In genomic region chr22:36330655-36331305, GRCh38 we compare ENCODE assay signal across 8 cellular contexts. TPM values are rescaled to one million over a fixed set of nuclear protein-coding genes. Genes with fewer than 3 reads are reported as not detected.
DNase-seq lines count a peak whose midpoint lies in the region; ATAC-seq and TF ChIP-seq lines count a peak whose summit lies in the region.

No MANE protein-coding gene starts in this region.

- H3K9me3 ChIP-seq in left ventricle myocardium inferior (replicated peaks) = no peaks in the 10 kb centered on the region
- H3K9me3 ChIP-seq in spleen = no peaks in the 10 kb centered on the region

- peaks cover 93% of the 10 kb centered on the region for H3K36me3 Mint-ChIP-seq in T-helper 2 cell treated with Interferon-gamma antibody and Interleukin-4, amounts not matched to agents 5 μg/mL and 100 μg/mL, for 36 hours (ENCODE audit: low read depth)
- peaks cover 98% of the 10 kb centered on the region for H3K36me3 Mint-ChIP-seq in activated CD8-positive, alpha-beta T cell treated with anti-CD3 and anti-CD28 coated beads, Interleukin-2, amount 10 ng/mL, durations not matched to agents 7 days and 5 days (ENCODE audit: low read depth)

- CTCF ChIA-PET in activated CD8-positive, alpha-beta T cell treated with anti-CD3 and anti-CD28 coated beads, Interleukin-2, amount 10 ng/mL, durations not matched to agents 7 days and 5 days (lab: Charles Lee) = interaction anchor here (1.0 to 5.5 kb wide), 14 partner anchors 21 to 156 kb away, joined by 3 to 50 read pairs (median 8); partner anchors contain the start of gene MYH9

- peak overlapping the region; percentile 100 for H3K27ac Mint-ChIP-seq in T-helper 2 cell treated with Interferon-gamma antibody and Interleukin-4, amounts not matched to agents 5 μg/mL and 100 μg/mL, for 36 hours
- H3K27ac Mint-ChIP-seq in activated CD8-positive, alpha-beta T cell treated with anti-CD3 and anti-CD28 coated beads, Interleukin-2, amount 10 ng/mL, durations not matched to agents 7 days and 5 days = peak overlapping the region; percentile 99

- H3K4me3 ChIP-seq in left ventricle myocardium inferior = peak overlapping the region; percentile 36
- peak overlapping the region in 4 of 8 donors; percentile 4 to 59 (median 12) for H3K4me3 ChIP-seq in spleen

- TF ChIP-seq POLR2A in spleen (IDR thresholded peaks at IDR 0.05) = no peak

- no peaks in the 10 kb centered on the region for H3K9me3 Mint-ChIP-seq in T-helper 2 cell treated with Interferon-gamma antibody and Interleukin-4, amounts not matched to agents 5 μg/mL and 100 μg/mL, for 36 hours
- no peaks in the 10 kb centered on the region for H3K9me3 Mint-ChIP-seq in activated CD8-positive, alpha-beta T cell treated with anti-CD3 and anti-CD28 coated beads, Interleukin-2, amount 10 ng/mL, durations not matched to agents 7 days and 5 days (ENCODE audit: insufficient read depth)

- POLR2A ChIA-PET in activated CD8-positive, alpha-beta T cell treated with anti-CD3 and anti-CD28 coated beads, Interleukin-2, amount 10 ng/mL, durations not matched to agents 7 days and 5 days (lab: Charles Lee) = interaction anchor here (0.7 to 5.0 kb wide), 13 partner anchors 11 to 199 kb away, joined by 3 to 60 read pairs (median 4); partner anchors contain the start of gene EIF3D

- peak overlapping the region; percentile 97 for H3K4me3 Mint-ChIP-seq in T-helper 2 cell treated with Interferon-gamma antibody and Interleukin-4, amounts not matched to agents 5 μg/mL and 100 μg/mL, for 36 hours
- H3K4me3 Mint-ChIP-seq in activated CD8-positive, alpha-beta T cell treated with anti-CD3 and anti-CD28 coated beads, Interleukin-2, amount 10 ng/mL, durations not matched to agents 7 days and 5 days = peak overlapping the region; percentile 85

- WGBS in spleen, 5 donors = 12 to 18% (median 14%) methylated on average over 16 to 20 of the region's 20 CpGs

- H3K27me3 ChIP-seq in left ventricle myocardium inferior (ENCODE audit: low read depth) (no peaks in the 10 kb centered on the region), spleen (replicated peaks in 1 of 7) (no peaks in the 10 kb centered on the region)

- ATAC-seq in activated CD8-positive, alpha-beta T cell treated with anti-CD3 and anti-CD28 coated beads, Interleukin-2, amount 10 ng/mL, durations not matched to agents 7 days and 5 days = no peak
- no peak for ATAC-seq in HG02798 (IDR thresholded peaks at IDR 0.05; ENCODE audit: poor library complexity, unreplicated experiment)

- peaks cover 85% of the 10 kb centered on the region for H3K4me1 Mint-ChIP-seq in T-helper 2 cell treated with Interferon-gamma antibody and Interleukin-4, amounts not matched to agents 5 μg/mL and 100 μg/mL, for 36 hours (ENCODE audit: low read depth)
- peaks cover 97% of the 10 kb centered on the region for H3K4me1 Mint-ChIP-seq in activated CD8-positive, alpha-beta T cell treated with anti-CD3 and anti-CD28 coated beads, Interleukin-2, amount 10 ng/mL, durations not matched to agents 7 days and 5 days (ENCODE audit: low read depth)

- H3K4me1 ChIP-seq in left ventricle myocardium inferior (peaks cover 100% of the 10 kb centered on the region), spleen (peaks cover 91 to 100% (median 100%) of the 10 kb centered on the region in 6 donors)

- H3K27me3 Mint-ChIP-seq in T-helper 2 cell treated with Interferon-gamma antibody and Interleukin-4, amounts not matched to agents 5 μg/mL and 100 μg/mL, for 36 hours (ENCODE audit: low read depth) = no peaks in the 10 kb centered on the region
- no peaks in the 10 kb centered on the region for H3K27me3 Mint-ChIP-seq in activated CD8-positive, alpha-beta T cell treated with anti-CD3 and anti-CD28 coated beads, Interleukin-2, amount 10 ng/mL, durations not matched to agents 7 days and 5 days (ENCODE audit: low read depth)

- H3K27ac ChIP-seq in left ventricle myocardium inferior (replicated peaks) = peak overlapping the region; percentile 100
- H3K27ac ChIP-seq in spleen = peak overlapping the region; percentile 89 to 97 (median 94)

- peaks cover 30% of the 10 kb centered on the region for H3K36me3 ChIP-seq in left ventricle myocardium inferior
- H3K36me3 ChIP-seq in spleen = peaks cover 0 to 89% (median 54%) of the 10 kb centered on the region in 6 donors

- TF ChIP-seq CTCF in left ventricle myocardium inferior (IDR thresholded peaks at IDR 0.05; ENCODE audit: borderline replicate concordance) = no peak
- TF ChIP-seq CTCF in spleen (IDR thresholded peaks at IDR 0.05 in 8 of 11, conservative IDR thresholded peaks at IDR 0.05 in 3 of 11) = no peak

- no peak for DNase-seq in T-helper 2 cell treated with Interferon-gamma antibody and Interleukin-4, amounts not matched to agents 5 μg/mL and 100 μg/mL, for 36 hours (ENCODE audit: low spot score)
- no peak for DNase-seq in T-helper 2 cell
- DNase-seq in activated CD8-positive, alpha-beta T cell treated with anti-CD3 and anti-CD28 coated beads, Interleukin-2, amount 10 ng/mL, durations not matched to agents 7 days and 5 days = no peak
- DNase-seq in left ventricle myocardium inferior = peak; percentile 69
- peak; percentile 84 for DNase-seq in spleen
- no peak for DNase-seq in OCI-M1 (lab: John Stamatoyannopoulos, UW)
- DNase-seq in NCI-H774 (lab: John Stamatoyannopoulos, UW) = no peak

- intact Hi-C loops in left ventricle myocardium inferior (cut with micrococcal nuclease) = loop anchor here (10.0 kb wide), 1 partner anchor 54 kb away; the partner anchor contains the start of gene MYH9
- intact Hi-C loops in spleen (cut with DNase I; ENCODE audit: low total_unique reads) = loop anchor here (10.0 kb wide), 1 partner anchor 54 kb away; the partner anchor contains the start of gene MYH9

RNA-seq across cellular contexts. Expression of gene MYH9, which starts 57.0 kb away (rescaled TPM):
- 100 to 1,000 TPM; 857 to 883 TPM for total RNA-seq in activated CD8-positive, alpha-beta T cell treated with anti-CD3 and anti-CD28 coated beads, Interleukin-2, amount 10 ng/mL, durations not matched to agents 7 days and 5 days
- total RNA-seq in left ventricle myocardium inferior = 150 TPM
- total RNA-seq in spleen = 1,000 to 10,000 TPM in 4 of 7 donors, 100 to 1,000 TPM in 3; 575 to 1,376 (median 1,013) TPM
- polyA plus RNA-seq in spleen = 100 to 1,000 TPM in 1 of 3 donors, 10 to 100 TPM in 2; 59.8 to 166 (median 71.1) TPM

Comparison
In these comparisons a context has a peak if more than half of its experiments do, and no peak if none do; other contexts are left out.
1. DNase-seq: peak in left ventricle myocardium inferior (single experiment) and spleen (single experiment); none in T-helper 2 cell treated with Interferon-gamma antibody and Interleukin-4, amounts not matched to agents 5 μg/mL and 100 μg/mL, for 36 hours (single experiment), T-helper 2 cell (0 of 5), activated CD8-positive, alpha-beta T cell treated with anti-CD3 and anti-CD28 coated beads, Interleukin-2, amount 10 ng/mL, durations not matched to agents 7 days and 5 days (single experiment), OCI-M1 (single experiment) and NCI-H774 (single experiment).